Comparison of ENCODE assay signal across 21 cellular contexts in the genomic region with DNA sequence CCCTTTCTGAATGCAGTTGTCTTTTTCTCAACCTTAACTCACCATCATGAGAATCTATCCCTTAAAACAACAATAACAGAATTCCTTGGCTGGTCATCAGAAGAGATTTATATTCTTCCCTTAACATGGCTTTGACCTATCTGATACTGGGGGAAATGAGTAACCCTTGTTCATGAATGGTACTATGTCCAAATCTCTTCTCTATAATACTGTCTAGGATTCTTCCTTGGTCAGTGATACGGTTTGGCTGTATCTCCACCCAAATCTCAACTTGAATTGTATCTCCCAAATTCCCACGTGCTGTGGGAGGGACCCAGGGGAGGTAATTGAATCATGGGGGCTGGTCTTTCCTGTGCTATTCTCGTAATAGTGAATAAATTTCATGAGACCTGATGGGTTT.
"Had no signal": no experiment of that assay in that cellular context is flagged by ENCODE, and none has a peak within 500 bp of the region (broad histone marks: within the 10 kb centered on the region; RNA-seq: fewer than 3 reads in every experiment).

No MANE protein-coding gene starts in this region.

- H3K27ac Mint-ChIP-seq: activated B cell treated with CpG ODN at 0.5 μM for 24 hours; activated CD4-positive, alpha-beta memory T cell treated with anti-CD3 and anti-CD28 coated beads for 36 hours; naive thymus-derived CD8-positive, alpha-beta T cell; stimulated activated naive B cell treated with anti-CD40 and anti-IgM and Interleukin-4, amounts not matched to agents 10 μg/mL and 1 μg/mL and 100 μg/mL, for 72 hours had no signal

- H3K36me3 ChIP-seq: adrenal gland, lower lobe of right lung, neutrophil, sigmoid colon, tibial artery had no signal

- H3K4me1 ChIP-seq: adrenal gland, lower lobe of right lung, sigmoid colon had no signal

- FAIRE-seq: astrocyte, urothelium cell line had no signal

- H3K27ac ChIP-seq: adrenal gland, dorsolateral prefrontal cortex, lower lobe of right lung, neutrophil, sigmoid colon, tibial artery had no signal

- H3K9me3 Mint-ChIP-seq: activated B cell treated with CpG ODN at 0.5 μM for 24 hours; activated CD4-positive, alpha-beta memory T cell treated with anti-CD3 and anti-CD28 coated beads for 36 hours; activated naive CD4-positive, alpha-beta T cell treated with anti-CD3 and anti-CD28 coated beads, Interleukin-2, amount 50 U/mL, for 72 hours; activated T-helper 1 cell treated with anti-CD3 and anti-CD28 coated beads, Interleukin-12 subunit alpha, Interleukin-12 subunit beta, Interleukin-2, Interleukin-4 antibody, amounts not matched to agents 30 ng/mL and 10 ng/mL and 1 ng/mL, durations not matched to agents 14 hours and 24 hours and 36 hours; naive thymus-derived CD8-positive, alpha-beta T cell; stimulated activated naive B cell treated with anti-CD40 and anti-IgM and Interleukin-4, amounts not matched to agents 10 μg/mL and 1 μg/mL and 100 μg/mL, for 72 hours had no signal

- DNase-seq: activated B cell treated with CpG ODN at 0.5 μM for 24 hours; activated CD4-positive, alpha-beta memory T cell treated with anti-CD3 and anti-CD28 coated beads for 36 hours; activated CD4-positive, alpha-beta T cell treated with anti-CD3 and anti-CD28 coated beads for 4 hours; activated gamma-delta T cell treated with Interleukin-2 at 50 U/mL for 16 hours; activated T-cell treated with anti-CD3 and anti-CD28 coated beads for 4 hours; adrenal gland; dorsolateral prefrontal cortex; left colon; lower lobe of right lung; naive thymus-derived CD8-positive, alpha-beta T cell; posterior cingulate gyrus; sigmoid colon; stimulated activated naive B cell treated with anti-CD40 and anti-IgM and Interleukin-4, amounts not matched to agents 10 μg/mL and 1 μg/mL and 100 μg/mL, for 72 hours; T-helper 1 cell; T-helper 9 cell had no signal

- H3K9me3 ChIP-seq: adrenal gland, lower lobe of right lung, neutrophil, sigmoid colon, tibial artery had no signal

- H3K4me3 Mint-ChIP-seq: activated B cell treated with CpG ODN at 0.5 μM for 24 hours; activated CD4-positive, alpha-beta memory T cell treated with anti-CD3 and anti-CD28 coated beads for 36 hours; activated T-helper 1 cell treated with anti-CD3 and anti-CD28 coated beads, Interleukin-12 subunit alpha, Interleukin-12 subunit beta, Interleukin-2, Interleukin-4 antibody, amounts not matched to agents 30 ng/mL and 10 ng/mL and 1 ng/mL, durations not matched to agents 14 hours and 24 hours and 36 hours; naive thymus-derived CD8-positive, alpha-beta T cell; stimulated activated naive B cell treated with anti-CD40 and anti-IgM and Interleukin-4, amounts not matched to agents 10 μg/mL and 1 μg/mL and 100 μg/mL, for 72 hours had no signal

- H3K36me3 Mint-ChIP-seq: activated CD4-positive, alpha-beta memory T cell treated with anti-CD3 and anti-CD28 coated beads for 36 hours; activated naive CD4-positive, alpha-beta T cell treated with anti-CD3 and anti-CD28 coated beads, Interleukin-2, amount 50 U/mL, for 72 hours; naive thymus-derived CD8-positive, alpha-beta T cell; stimulated activated naive B cell treated with anti-CD40 and anti-IgM and Interleukin-4, amounts not matched to agents 10 μg/mL and 1 μg/mL and 100 μg/mL, for 72 hours had no signal

- H3K4me3 ChIP-seq: adrenal gland, dorsolateral prefrontal cortex, lower lobe of right lung, sigmoid colon, tibial artery had no signal

- H3K27me3 ChIP-seq: sigmoid colon, tibial artery had no signal

- H3K4me1 Mint-ChIP-seq: activated B cell treated with CpG ODN at 0.5 μM for 24 hours; naive thymus-derived CD8-positive, alpha-beta T cell; stimulated activated naive B cell treated with anti-CD40 and anti-IgM and Interleukin-4, amounts not matched to agents 10 μg/mL and 1 μg/mL and 100 μg/mL, for 72 hours had no signal
